In the genomic region with DNA sequence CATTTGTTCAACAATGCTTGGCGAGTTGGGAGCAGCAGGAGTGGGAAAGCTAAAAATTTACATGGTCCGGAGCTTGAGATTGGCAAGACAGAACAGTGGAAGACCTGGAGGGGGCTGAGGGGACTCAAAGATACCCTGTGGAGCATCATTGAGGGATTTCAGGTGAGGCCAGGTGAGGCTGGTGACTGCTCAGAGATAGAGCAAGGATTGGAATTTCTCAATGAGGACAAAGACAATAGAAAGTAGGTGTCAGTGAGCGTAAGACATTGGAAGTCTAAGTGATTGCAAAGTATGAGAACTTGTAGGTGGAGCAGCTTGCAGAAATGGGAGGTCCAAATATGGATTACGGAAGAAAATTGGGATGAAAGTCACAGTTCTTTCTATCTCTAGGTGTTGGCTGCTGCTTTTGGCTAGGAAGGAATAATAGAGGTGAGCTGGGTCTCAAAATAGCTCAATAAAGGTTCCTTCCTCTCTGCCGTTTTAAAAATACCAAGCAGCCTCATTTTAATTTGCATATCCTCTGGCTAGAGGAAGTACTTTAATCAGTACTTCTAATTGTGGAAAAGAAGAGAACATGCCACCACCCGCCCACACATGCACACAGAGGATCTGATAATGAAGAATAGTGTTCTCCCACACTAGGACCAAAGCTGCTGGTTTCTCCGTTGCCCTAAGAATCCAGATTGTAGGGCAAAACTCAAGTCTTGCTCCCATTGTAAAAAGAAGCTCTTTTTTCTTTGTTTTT, we compare ENCODE assay signal across 10 cellular contexts. TPM values are rescaled to one million over a fixed set of nuclear protein-coding genes. Genes with fewer than 3 reads are reported as not detected.
DNase-seq lines count a peak whose midpoint lies in the region; ATAC-seq, FAIRE-seq and TF ChIP-seq lines count a peak whose summit lies in the region.
"Had no signal": no experiment of that assay in that cellular context is flagged by ENCODE, and none has a peak within 500 bp of the region (broad histone marks: within the 10 kb centered on the region; RNA-seq: fewer than 3 reads in every experiment).

No MANE protein-coding gene starts in this region.

- H3K36me3 ChIP-seq in HepG2 (replicated peaks in 1 of 2; ENCODE audit: control insufficient read depth in 1 of 2, insufficient read depth in 2 of 2, low read length in 2 of 2): peaks cover 24 to 83% of the 10 kb centered on the region in 2 experiments

- H3K9me3 ChIP-seq in HepG2 (ENCODE audit: low read length): no peaks in the 10 kb centered on the region

- H3K36me3 Mint-ChIP-seq in activated CD4-positive, alpha-beta T cell treated with anti-CD3 and anti-CD28 coated beads, Interleukin-2, amount 10 ng/mL, durations not matched to agents 24 days and 14 days (ENCODE audit: low read depth): peaks cover 69% of the 10 kb centered on the region

- ATAC-seq in HG03135 (IDR thresholded peaks at IDR 0.05; ENCODE audit: unreplicated experiment) (peak; percentile 59), HepG2 (no peak)

- peak overlapping the region; percentile 69 for H3K27ac Mint-ChIP-seq in activated CD4-positive, alpha-beta T cell treated with anti-CD3 and anti-CD28 coated beads, Interleukin-2, amount 10 ng/mL, durations not matched to agents 24 days and 14 days

- H3K4me1 ChIP-seq in HepG2 (ENCODE audit: insufficient read depth, low read length): no peaks in the 10 kb centered on the region

- no peak for TF ChIP-seq POLR2A in HepG2 (IDR thresholded peaks at IDR 0.05; ENCODE audit: insufficient read depth in 1 of 2, low read depth in 2 of 2, low read length in 2 of 2)

- CTCF ChIA-PET in HepG2 (lab: Yijun Ruan, JAX; ENCODE audit: low intra/inter-chr PET ratio, low total read pairs): no interaction called here

- no peak overlapping the region for H2AFZ ChIP-seq in HepG2 (ENCODE audit: low read length)

- no peak overlapping the region for H3K4me3 ChIP-seq in HepG2 (replicated peaks in 1 of 3; ENCODE audit: insufficient read depth in 1 of 3, low read depth in 2 of 3, low read length in 3 of 3)

- no peak for TF ChIP-seq CTCF in HepG2 (CRISPR knock-in tag; IDR thresholded peaks at IDR 0.05)

- DNase-seq in GM19239 (ENCODE audit: insufficient read length, low spot score) (peak; percentile 7), occipital lobe (lab: John Stamatoyannopoulos, UW) (peak; percentile 46), COLO668 (lab: John Stamatoyannopoulos, UW; ENCODE audit: unreplicated experiment) (no peak), NCI-H345 (lab: John Stamatoyannopoulos, UW) (no peak), HepG2 (ENCODE audit: low spot score) (no peak), kidney tubule cell (ENCODE audit: low spot score) (no peak)
- DNase-seq in activated CD4-positive, alpha-beta T cell treated with anti-CD3 and anti-CD28 coated beads, Interleukin-2, amount 10 ng/mL, durations not matched to agents 24 days and 14 days: no peak

- no peaks in the 10 kb centered on the region for H3K79me2 ChIP-seq in HepG2 (ENCODE audit: insufficient read depth, low read length)

- no peak overlapping the region for H3K4me2 ChIP-seq in HepG2 (ENCODE audit: low read depth, low read length)
- H3K4me2 ChIP-seq: KMS-11 had no signal

- 98% methylated on average over 7 of the region's 7 CpGs for WGBS in HepG2 (ENCODE audit: low lambda C conversion rate)

- FAIRE-seq in GM19239 (lab: Jason Lieb, UNC) (peak; percentile 97), HepG2 (lab: Jason Lieb, UNC) (no peak)
- FAIRE-seq: endothelial cell of umbilical vein had no signal

- peak overlapping the region; percentile 62 for H3K4me3 Mint-ChIP-seq in activated CD4-positive, alpha-beta T cell treated with anti-CD3 and anti-CD28 coated beads, Interleukin-2, amount 10 ng/mL, durations not matched to agents 24 days and 14 days

- in situ Hi-C loops in HepG2 (cut with HindIII; ENCODE audit: extremely low pct_ligation_motif_present, low pct_unique_long_range_greater_than_20kb): no loop called here

- TF ChIP-seq EP300 in HepG2 (IDR thresholded peaks at IDR 0.05; ENCODE audit: low read depth in 2 of 2, low read length in 2 of 2) (no peak), HepG2 (CRISPR knock-in tag; IDR thresholded peaks at IDR 0.05; ENCODE audit: borderline replicate concordance) (no peak)

- H3K27me3 ChIP-seq in HepG2 (ENCODE audit: control insufficient read depth in 1 of 2, insufficient read depth in 2 of 2, low read length in 2 of 2): no peaks in the 10 kb centered on the region

- no peaks in the 10 kb centered on the region for H3K9me3 Mint-ChIP-seq in activated CD4-positive, alpha-beta T cell treated with anti-CD3 and anti-CD28 coated beads, Interleukin-2, amount 10 ng/mL, durations not matched to agents 24 days and 14 days

- BruUV-seq in HepG2 (replicated peaks; lab: Mats Ljungman, UMichigan): no TSS peak

- no peak overlapping the region for H3K9ac ChIP-seq in HepG2 (ENCODE audit: insufficient read depth, low read depth, low read length)
- H3K9ac ChIP-seq: KMS-11 had no signal

- no peak for TF ChIP-seq RAD21 in HepG2 (CRISPR knock-in tag; IDR thresholded peaks at IDR 0.05)

- peaks cover 8% of the 10 kb centered on the region; the same call in 1 of the 2 replicates for H4K20me1 ChIP-seq in HepG2 (ENCODE audit: insufficient read depth, low read length)

- H3K4me1 Mint-ChIP-seq in activated CD4-positive, alpha-beta T cell treated with anti-CD3 and anti-CD28 coated beads, Interleukin-2, amount 10 ng/mL, durations not matched to agents 24 days and 14 days: peaks cover 32% of the 10 kb centered on the region

- intact Hi-C loops in activated CD4-positive, alpha-beta T cell treated with anti-CD3 and anti-CD28 coated beads, Interleukin-2, amount 10 ng/mL, durations not matched to agents 24 days and 14 days (cut with micrococcal nuclease): loop anchor here (5.0 kb wide), 1 partner anchor 38 kb away; no protein-coding TSS in a partner anchor
- intact Hi-C loops in HepG2 (cut with micrococcal nuclease; ENCODE audit: unreplicated experiment): no loop called here

- POLR2A ChIA-PET in HepG2 (lab: Yijun Ruan, JAX): no interaction called here

- no peaks in the 10 kb centered on the region for H3K27me3 Mint-ChIP-seq in activated CD4-positive, alpha-beta T cell treated with anti-CD3 and anti-CD28 coated beads, Interleukin-2, amount 10 ng/mL, durations not matched to agents 24 days and 14 days

- no peak overlapping the region for H3K27ac ChIP-seq in HepG2 (ENCODE audit: extremely low read length, insufficient read depth, low read length)
- H3K27ac ChIP-seq: KMS-11 had no signal

TF ChIP-seq in HepG2, 621 proteins besides CTCF, POLR2A, EP300 and RAD21 (continues in another document):
- TF ChIP-seq MATR3 (CRISPR knock-in tag; IDR thresholded peaks at IDR 0.05): no peak
- no peak for TF ChIP-seq FIP1L1 (IDR thresholded peaks at IDR 0.05; ENCODE audit: borderline replicate concordance, insufficient read depth, low read depth, low read length)
- TF ChIP-seq, protein P1, sequence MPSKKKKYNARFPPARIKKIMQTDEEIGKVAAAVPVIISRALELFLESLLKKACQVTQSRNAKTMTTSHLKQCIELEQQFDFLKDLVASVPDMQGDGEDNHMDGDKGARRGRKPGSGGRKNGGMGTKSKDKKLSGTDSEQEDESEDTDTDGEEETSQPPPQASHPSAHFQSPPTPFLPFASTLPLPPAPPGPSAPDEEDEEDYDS (CRISPR knock-in tag; IDR thresholded peaks at IDR 0.05): no peak
- no peak for TF ChIP-seq REXO4 (CRISPR knock-in tag; IDR thresholded peaks at IDR 0.05; ENCODE audit: borderline replicate concordance)
- no peak for TF ChIP-seq SCMH1 (CRISPR knock-in tag; IDR thresholded peaks at IDR 0.05; ENCODE audit: borderline replicate concordance)
- no peak for TF ChIP-seq POLR2AphosphoS5 (IDR thresholded peaks at IDR 0.05; ENCODE audit: low read depth, low read length)
- TF ChIP-seq HES4 (CRISPR knock-in tag; IDR thresholded peaks at IDR 0.05; ENCODE audit: borderline replicate concordance): no peak
- no peak for TF ChIP-seq ZSCAN22 (CRISPR knock-in tag; IDR thresholded peaks at IDR 0.05)
- TF ChIP-seq ZNF773 (CRISPR knock-in tag; IDR thresholded peaks at IDR 0.05; ENCODE audit: borderline replicate concordance): no peak
- TF ChIP-seq ZNF160 (CRISPR knock-in tag; IDR thresholded peaks at IDR 0.05): no peak
- TF ChIP-seq GZF1 (CRISPR knock-in tag; IDR thresholded peaks at IDR 0.05): no peak

RNA-seq across cellular contexts. Expression of a gene that starts 42.4 kb away (rescaled TPM):
- 28.4 and 30.3 TPM in 2 replicates for total RNA-seq in activated CD4-positive, alpha-beta T cell treated with anti-CD3 and anti-CD28 coated beads, Interleukin-2, amount 10 ng/mL, durations not matched to agents 24 days and 14 days
- 76.3 TPM for total RNA-seq in occipital lobe
- 10.5 and 21.3 TPM in 2 replicates for total RNA-seq in HepG2 (2016; rRNA removed; fragmentation: Illumina TruSeq; extraction: Trizol)
- total RNA-seq in HepG2 (2016; cell fraction: cytosol; rRNA removed; fragmentation: Illumina TruSeq; extraction: Trizol; ENCODE audit: low read depth): 3.5 and 4.0 TPM in 2 replicates
- 8.7 and 19.9 TPM in 2 replicates for total RNA-seq in HepG2 (2016; cell fraction: insoluble cytoplasmic fraction; rRNA removed; fragmentation: Illumina TruSeq; extraction: Trizol)
- 5.1 and 5.3 TPM in 2 replicates for total RNA-seq in HepG2 (2016; cell fraction: membrane; rRNA removed; fragmentation: Illumina TruSeq; extraction: Trizol)
- 40.2 and 51.2 TPM in 2 replicates for total RNA-seq in HepG2 (2016; cell fraction: nucleus; rRNA removed; fragmentation: Illumina TruSeq; extraction: Trizol)
- polyA plus RNA-seq in HepG2 (2011; rRNA removed): 138 and 148 TPM in 2 replicates
- polyA plus RNA-seq in HepG2 (2011; cell fraction: cytosol; rRNA removed): 139 and 149 TPM in 2 replicates
- 450 and 556 TPM in 2 replicates for polyA plus RNA-seq in HepG2 (2011; cell fraction: nucleus; rRNA removed)
- polyA plus RNA-seq in HepG2 (2012): 91.0 and 166 TPM in 2 replicates
- polyA plus RNA-seq in HepG2 (2016; cell fraction: cytosol; fragmentation: Illumina TruSeq; extraction: Trizol; ENCODE audit: low read depth): 0.50 and 0.54 TPM in 2 replicates
- 4.0 and 5.0 TPM in 2 replicates for polyA plus RNA-seq in HepG2 (2016; cell fraction: insoluble cytoplasmic fraction; fragmentation: Illumina TruSeq; extraction: Trizol; ENCODE audit: low read depth)
- polyA plus RNA-seq in HepG2 (2016; cell fraction: membrane; fragmentation: Illumina TruSeq; extraction: Trizol; ENCODE audit: low read depth): 1.00 and 1.2 TPM in 2 replicates
- polyA plus RNA-seq in HepG2 (2016; cell fraction: nucleus; fragmentation: Illumina TruSeq; extraction: Trizol; ENCODE audit: insufficient read depth, low read depth): 20.9 and 24.9 TPM in 2 replicates
- 23.6 and 1,177 TPM in 2 replicates for polyA minus RNA-seq in HepG2 (2011; rRNA and poly(A)+ RNA removed; ENCODE audit: low replicate concordance)
- polyA minus RNA-seq in HepG2 (2011; cell fraction: cytosol; rRNA and poly(A)+ RNA removed): 280 and 339 TPM in 2 replicates
- 516 and 542 TPM in 2 replicates for polyA minus RNA-seq in HepG2 (2011; cell fraction: nucleus; rRNA and poly(A)+ RNA removed)

Comparison
In these comparisons a context has a peak if more than half of its experiments do, and no peak if none do; other contexts are left out.
1. DNase-seq: peak in GM19239 (single experiment) and occipital lobe (single experiment); none in activated CD4-positive, alpha-beta T cell treated with anti-CD3 and anti-CD28 coated beads, Interleukin-2, amount 10 ng/mL, durations not matched to agents 24 days and 14 days (single experiment), COLO668 (single experiment), NCI-H345 (single experiment), HepG2 (single experiment) and kidney tubule cell (single experiment).